Comparison of ENCODE assay signal across 13 cellular contexts in genomic region chr9:72635197-72635596, GRCh38.
DNase-seq lines count a peak whose midpoint lies in the region; ATAC-seq and TF ChIP-seq lines count a peak whose summit lies in the region.
"Had no signal": no experiment of that assay in that cellular context is flagged by ENCODE, and none has a peak within 500 bp of the region (broad histone marks: within the 10 kb centered on the region; RNA-seq: fewer than 3 reads in every experiment).

No MANE protein-coding gene starts in this region.

- no peaks in the 10 kb centered on the region for H3K27me3 ChIP-seq in GM06990 (replicated peaks; ENCODE audit: control insufficient read depth, insufficient read depth, low read length)
- H3K27me3 ChIP-seq in NT2/D1 (ENCODE audit: insufficient read depth, insufficient read length), result no peaks in the 10 kb centered on the region
- no peaks in the 10 kb centered on the region for H3K27me3 ChIP-seq in Peyer's patch

- H3K4me3 ChIP-seq in GM06990 (replicated peaks; ENCODE audit: low read depth, low read length), result no peak overlapping the region
- no peak overlapping the region for H3K4me3 ChIP-seq in NT2/D1 (ENCODE audit: insufficient read length, low read depth)
- no peak overlapping the region for H3K4me3 ChIP-seq in Peyer's patch

- no peaks in the 10 kb centered on the region for H3K4me1 Mint-ChIP-seq in progenitor cell of endocrine pancreas (ENCODE audit: low read depth)
- H3K4me1 Mint-ChIP-seq: brain had no signal

- TF ChIP-seq POLR2A in Peyer's patch (IDR thresholded peaks at IDR 0.05), result no peak

- H3K27ac ChIP-seq in Peyer's patch, result no peak overlapping the region
- H3K27ac ChIP-seq: HL-60, VCaP had no signal

- ATAC-seq in GM19035 (IDR thresholded peaks at IDR 0.05; ENCODE audit: unreplicated experiment) (peak; percentile 97), HG02759 (IDR thresholded peaks at IDR 0.05; ENCODE audit: unreplicated experiment) (peak; percentile 98)

- DNase-seq in GM06990 (ENCODE audit: extremely low read depth, insufficient read length), result peak; percentile 15
- peak; percentile 56 for DNase-seq in NT2/D1 (ENCODE audit: low read depth, low spot score)
- DNase-seq in Peyer's patch, result no peak
- DNase-seq in NCI-H774 (lab: John Stamatoyannopoulos, UW), result no peak
- DNase-seq in progenitor cell of endocrine pancreas (ENCODE audit: low spot score, unreplicated experiment), result no peak
- DNase-seq in mesenteric fat pad (ENCODE audit: low spot score), result no peak
- DNase-seq: CD8-positive, alpha-beta memory T cell; NCI-H510A had no signal

- H3K36me3 ChIP-seq in GM06990 (ENCODE audit: control insufficient read depth, insufficient read depth, low read length), result no peaks in the 10 kb centered on the region
- H3K36me3 ChIP-seq in NT2/D1 (ENCODE audit: insufficient read depth, insufficient read length, low read length), result no peaks in the 10 kb centered on the region
- no peaks in the 10 kb centered on the region for H3K36me3 ChIP-seq in Peyer's patch

- peaks cover 3% of the 10 kb centered on the region for H3K36me3 Mint-ChIP-seq in progenitor cell of endocrine pancreas (ENCODE audit: insufficient read depth)
- H3K36me3 Mint-ChIP-seq: brain; CD8-positive, alpha-beta memory T cell had no signal

- H3K9me3 ChIP-seq in NT2/D1 (ENCODE audit: insufficient read depth, low read length), result peaks cover 31% of the 10 kb centered on the region
- no peaks in the 10 kb centered on the region for H3K9me3 ChIP-seq in Peyer's patch

- no peaks in the 10 kb centered on the region for H3K27me3 Mint-ChIP-seq in progenitor cell of endocrine pancreas

- no peak overlapping the region for H3K27ac Mint-ChIP-seq in progenitor cell of endocrine pancreas
- H3K27ac Mint-ChIP-seq: brain; CD8-positive, alpha-beta memory T cell had no signal

- H3K4me1 ChIP-seq in NT2/D1 (ENCODE audit: insufficient read depth, insufficient read length) (no peaks in the 10 kb centered on the region), Peyer's patch (no peaks in the 10 kb centered on the region)

- no peak overlapping the region for H3K4me3 Mint-ChIP-seq in progenitor cell of endocrine pancreas (ENCODE audit: low read depth)
- H3K4me3 Mint-ChIP-seq: brain; CD8-positive, alpha-beta memory T cell had no signal

- no peak overlapping the region for H3K9ac ChIP-seq in NT2/D1 (ENCODE audit: insufficient read length, low read depth)

- TF ChIP-seq CTCF in GM06990 (IDR thresholded peaks at IDR 0.05; ENCODE audit: insufficient read depth, low read length, poor library complexity, severe bottlenecking) (no peak), Peyer's patch (IDR thresholded peaks at IDR 0.05) (no peak), progenitor cell of endocrine pancreas (IDR thresholded peaks at IDR 0.05; ENCODE audit: unreplicated experiment) (no peak)

- H3K9me3 Mint-ChIP-seq in progenitor cell of endocrine pancreas (ENCODE audit: low read depth), result peaks cover 18% of the 10 kb centered on the region

Comparison
In these comparisons a context has a peak if more than half of its experiments do, and no peak if none do; other contexts are left out.
1. DNase-seq: peak in GM06990 (single experiment) and NT2/D1 (single experiment); none in Peyer's patch (0 of 3), NCI-H774 (single experiment), progenitor cell of endocrine pancreas (single experiment) and mesenteric fat pad (single experiment).